In genomic region chr5:10626473-10627013, GRCh38 we compare ENCODE assay signal across 10 cellular contexts.
A peak's percentile ranks its signal among the peaks of the same experiment; 100 is the strongest.
DNase-seq lines count a peak whose midpoint lies in the region; ATAC-seq and TF ChIP-seq lines count a peak whose summit lies in the region.
"Had no signal": no experiment of that assay in that cellular context is flagged by ENCODE, and none has a peak within 500 bp of the region (broad histone marks: within the 10 kb centered on the region; RNA-seq: fewer than 3 reads in every experiment).

No MANE protein-coding gene starts in this region.

- H3K27me3 ChIP-seq in BLaER1 treated with 17β-estradiol and CSF1 and Interleukin-3, amounts not matched to agents 10 nM and 100 nM: no peaks in the 10 kb centered on the region
- H3K27me3 ChIP-seq in WERI-Rb-1 (ENCODE audit: insufficient read depth, low read depth, severe bottlenecking) (no peaks in the 10 kb centered on the region), aorta (ENCODE audit: control insufficient read depth in 1 of 2, insufficient read depth in 2 of 2, low read length in 1 of 2) (no peaks in the 10 kb centered on the region)

- intact Hi-C loops in aorta (cut with DNase I): loop anchor here (5.0 to 10.0 kb wide), 2 partner anchors 342 to 344 kb away; no protein-coding TSS in a partner anchor

- H3K4me1 ChIP-seq in BLaER1 treated with 17β-estradiol and CSF1 and Interleukin-3, amounts not matched to agents 10 nM and 100 nM: peaks cover 34 to 82% (median 68%) of the 10 kb centered on the region in 10 experiments
- no peaks in the 10 kb centered on the region for H3K4me1 ChIP-seq in aorta (ENCODE audit: control insufficient read depth in 1 of 2, insufficient read depth in 2 of 2, low read length in 2 of 2)

- ATAC-seq in HG03025 (IDR thresholded peaks at IDR 0.05; ENCODE audit: low FRiP score, unreplicated experiment) (peak; percentile 46), HG03342 (IDR thresholded peaks at IDR 0.05; ENCODE audit: unreplicated experiment) (no peak), aorta (ENCODE audit: low FRiP score) (no peak)
- no peak for ATAC-seq in naive thymus-derived CD8-positive, alpha-beta T cell

- H4K20me1 ChIP-seq in BLaER1 treated with 17β-estradiol and CSF1 and Interleukin-3, amounts not matched to agents 10 nM and 100 nM: peaks cover 0 to 58% (median 6%) of the 10 kb centered on the region in 11 experiments; a peak in 9 of 22 replicates

- no peaks in the 10 kb centered on the region for H3K9me3 Mint-ChIP-seq in naive thymus-derived CD8-positive, alpha-beta T cell

- POLR2A ChIA-PET in naive thymus-derived CD8-positive, alpha-beta T cell (lab: Charles Lee): no interaction called here

- peak overlapping the region in 4 of 10 experiments; percentile 52 to 66 (median 60); a peak in 6 of 20 replicates for H3K4me3 ChIP-seq in BLaER1 treated with 17β-estradiol and CSF1 and Interleukin-3, amounts not matched to agents 10 nM and 100 nM
- H3K4me3 ChIP-seq in WERI-Rb-1 (ENCODE audit: low read depth, low read length) (no peak overlapping the region), aorta (ENCODE audit: low read length in 2 of 2) (no peak overlapping the region)

- peaks cover 8 to 38% (median 12%) of the 10 kb centered on the region in 4 donors for H3K4me1 Mint-ChIP-seq in naive thymus-derived CD8-positive, alpha-beta T cell

- H3K9me3 ChIP-seq in BLaER1 treated with 17β-estradiol and CSF1 and Interleukin-3, amounts not matched to agents 10 nM and 100 nM (replicated peaks in 1 of 11): peaks cover 0 to 3% (median under 1%) of the 10 kb centered on the region in 11 experiments; a peak in 6 of 22 replicates
- H3K9me3 ChIP-seq in WERI-Rb-1 (ENCODE audit: severe bottlenecking): no peaks in the 10 kb centered on the region
- no peaks in the 10 kb centered on the region for H3K9me3 ChIP-seq in aorta (ENCODE audit: control insufficient read depth, low read length)

- peaks cover 0 to 19% (median 11%) of the 10 kb centered on the region in 5 donors for H3K27me3 Mint-ChIP-seq in naive thymus-derived CD8-positive, alpha-beta T cell

- H3K27ac ChIP-seq in BLaER1 treated with 17β-estradiol and CSF1 and Interleukin-3, amounts not matched to agents 10 nM and 100 nM: peak overlapping the region in 9 of 11 experiments; percentile 71 to 80 (median 74); a peak in 18 of 22 replicates
- H3K27ac ChIP-seq in WERI-Rb-1 (peak overlapping the region; percentile 49; the same call in 1 of the 2 replicates), aorta (ENCODE audit: low read depth in 1 of 2, low read length in 2 of 2) (no peak overlapping the region)

- H3K27ac Mint-ChIP-seq in naive thymus-derived CD8-positive, alpha-beta T cell: no peak overlapping the region

- H3K9ac ChIP-seq in BLaER1 treated with 17β-estradiol and CSF1 and Interleukin-3, amounts not matched to agents 10 nM and 100 nM: peak overlapping the region in 9 of 11 experiments; percentile 63 to 79 (median 73); a peak in 13 of 22 replicates

- peak overlapping the region; percentile 75 to 96 (median 87); a peak in 21 of 22 replicates for H3K4me2 ChIP-seq in BLaER1 treated with 17β-estradiol and CSF1 and Interleukin-3, amounts not matched to agents 10 nM and 100 nM

- H3K36me3 Mint-ChIP-seq in naive thymus-derived CD8-positive, alpha-beta T cell: no peaks in the 10 kb centered on the region

- H3K4me3 Mint-ChIP-seq in naive thymus-derived CD8-positive, alpha-beta T cell: peak overlapping the region in 6 of 10 donors; percentile 41 to 90 (median 84)

- DNase-seq in WERI-Rb-1 (no peak), HCEC 1CT (no peak), NCI-H226 (no peak), aorta (no peak)
- no peak for DNase-seq in naive thymus-derived CD8-positive, alpha-beta T cell
- DNase-seq: activated CD4-positive, alpha-beta T cell treated with anti-CD3 and anti-CD28 coated beads for 1 hour; stimulated activated CD4-positive, alpha-beta T cell treated with anti-CD3 and anti-CD28 coated beads, Interleukin-2, amount 100 ng/mL, for 48 hours had no signal

- no peak for TF ChIP-seq CTCF in WERI-Rb-1 (IDR thresholded peaks at IDR 0.05; ENCODE audit: low read depth, low read length)

- 79 to 82% methylated on average over 12 of the region's 12 CpGs for WGBS in aorta, 2 donors

- peaks cover 0 to 49% (median 28%) of the 10 kb centered on the region in 11 experiments; a peak in 14 of 22 replicates for H3K36me3 ChIP-seq in BLaER1 treated with 17β-estradiol and CSF1 and Interleukin-3, amounts not matched to agents 10 nM and 100 nM
- H3K36me3 ChIP-seq in WERI-Rb-1 (peaks cover 46% of the 10 kb centered on the region), aorta (ENCODE audit: control insufficient read depth in 1 of 2, insufficient read depth in 2 of 2, low read length in 1 of 2) (no peaks in the 10 kb centered on the region)

Comparison
In these comparisons a context has a peak if more than half of its experiments do, and no peak if none do; other contexts are left out.
1. H3K27ac ChIP-seq: peak in BLaER1 treated with 17β-estradiol and CSF1 and Interleukin-3, amounts not matched to agents 10 nM and 100 nM (9 of 11) and WERI-Rb-1 (single experiment); none in aorta (0 of 2).